Comparison of ENCODE assay signal across 11 cellular contexts in genomic region chr3:122298239-122298638, GRCh38. TPM values are rescaled to one million over a fixed set of nuclear protein-coding genes. Genes with fewer than 3 reads are reported as not detected.
A peak's percentile ranks its signal among the peaks of the same experiment; 100 is the strongest.
DNase-seq lines count a peak whose midpoint lies in the region; ATAC-seq and TF ChIP-seq lines count a peak whose summit lies in the region.
"Had no signal": no experiment of that assay in that cellular context is flagged by ENCODE, and none has a peak within 500 bp of the region (broad histone marks: within the 10 kb centered on the region; RNA-seq: fewer than 3 reads in every experiment).

No MANE protein-coding gene starts in this region.

- CTCF ChIA-PET in WTC11 (lab: Charles Lee) = no interaction called here

- peak; percentile 64 for ATAC-seq in HG03064 (IDR thresholded peaks at IDR 0.05; ENCODE audit: low read depth, unreplicated experiment)
- peak; percentile 77 to 84 for ATAC-seq in activated T-cell treated with anti-CD3 and anti-CD28 coated beads, Interleukin-2, amount 50 U/mL, for 72 hours (replicated peaks in 1 of 2)
- no peak for ATAC-seq in WTC11

- no peak overlapping the region for H2AFZ ChIP-seq in MM.1S (ENCODE audit: low read length)

- POLR2A ChIA-PET in WTC11 (lab: Charles Lee) = no interaction called here

- H3K4me3 ChIP-seq in GM12865 (ENCODE audit: low read depth, low read length) = no peak overlapping the region
- H3K4me3 ChIP-seq in MM.1S (ENCODE audit: low read length) = no peak overlapping the region

- H3K9me2 ChIP-seq in MM.1S (replicated peaks; ENCODE audit: insufficient read depth, low read length) = no peaks in the 10 kb centered on the region

- H3K79me2 ChIP-seq in MM.1S (ENCODE audit: low read length) = no peaks in the 10 kb centered on the region

- TF ChIP-seq CTCF in GM12865 (IDR thresholded peaks at IDR 0.05; ENCODE audit: insufficient read depth, low read depth, low read length, missing control alignments) (peak; percentile 34), MM.1S (IDR thresholded peaks at IDR 0.05; ENCODE audit: low read length) (no peak), WTC11 (IDR thresholded peaks at IDR 0.05) (no peak)

- H3K27me3 Mint-ChIP-seq in activated T-cell treated with anti-CD3 and anti-CD28 coated beads, Interleukin-2, amount 50 U/mL, for 72 hours (ENCODE audit: low read depth) = no peaks in the 10 kb centered on the region
- H3K27me3 Mint-ChIP-seq in WTC11 (ENCODE audit: low read depth) = no peaks in the 10 kb centered on the region

- peak overlapping the region; percentile 25 for H3K27ac Mint-ChIP-seq in activated T-cell treated with anti-CD3 and anti-CD28 coated beads, Interleukin-2, amount 50 U/mL, for 72 hours
- no peak overlapping the region for H3K27ac Mint-ChIP-seq in WTC11

- H3K4me1 Mint-ChIP-seq in activated T-cell treated with anti-CD3 and anti-CD28 coated beads, Interleukin-2, amount 50 U/mL, for 72 hours (ENCODE audit: low read depth) = peaks cover 20% of the 10 kb centered on the region
- H3K4me1 Mint-ChIP-seq in WTC11 = peaks cover 4% of the 10 kb centered on the region

- peaks cover 0 to 2% of the 10 kb centered on the region in 2 donors for H3K9me3 Mint-ChIP-seq in activated T-cell treated with anti-CD3 and anti-CD28 coated beads, Interleukin-2, amount 50 U/mL, for 72 hours
- H3K9me3 Mint-ChIP-seq in WTC11 = 0 out of 2 replicates have a peak, but pooled peaks cover 3% of the 10 kb centered on the region

- H3K36me3 Mint-ChIP-seq in activated T-cell treated with anti-CD3 and anti-CD28 coated beads, Interleukin-2, amount 50 U/mL, for 72 hours (ENCODE audit: insufficient read depth in 2 of 2) = no peaks in the 10 kb centered on the region
- H3K36me3 Mint-ChIP-seq in WTC11 = no peaks in the 10 kb centered on the region

- no peak overlapping the region for H3K9ac ChIP-seq in MM.1S (ENCODE audit: low read length)

- H3K27ac ChIP-seq in MM.1S (ENCODE audit: low read length) = no peak overlapping the region

- H3K4me1 ChIP-seq in MM.1S (ENCODE audit: low read length) = peaks cover 14% of the 10 kb centered on the region

- H3F3A ChIP-seq in MM.1S (ENCODE audit: insufficient read depth, low read length) = peaks cover 5% of the 10 kb centered on the region; the same call in 1 of the 2 replicates

- H3K36me3 ChIP-seq in MM.1S (replicated peaks; ENCODE audit: insufficient read depth, low read length) = no peaks in the 10 kb centered on the region

- no peak overlapping the region for H3K4me2 ChIP-seq in MM.1S (ENCODE audit: low read depth, low read length)

- H3K4me3 Mint-ChIP-seq in activated T-cell treated with anti-CD3 and anti-CD28 coated beads, Interleukin-2, amount 50 U/mL, for 72 hours = peak overlapping the region in 1 of 2 donors; percentile 54
- H3K4me3 Mint-ChIP-seq in WTC11 = no peak overlapping the region

- H3K27me3 ChIP-seq in MM.1S (replicated peaks; ENCODE audit: insufficient read depth, low read length) = no peaks in the 10 kb centered on the region

- H3K9me3 ChIP-seq in MM.1S (replicated peaks; ENCODE audit: insufficient read depth, low read length) = no peaks in the 10 kb centered on the region

- DNase-seq in GM12865 (ENCODE audit: low read depth) = peak; percentile 87
- DNase-seq in GM19238 (ENCODE audit: insufficient read length, low spot score) = peak; percentile 25
- peak; percentile 32 to 38 for DNase-seq in activated T-cell treated with anti-CD3 and anti-CD28 coated beads, Interleukin-2, amount 50 U/mL, for 72 hours
- DNase-seq in globus pallidus (ENCODE audit: low spot score) = no peak
- no peak for DNase-seq in MM.1S
- no peak for DNase-seq in WTC11 (ENCODE audit: low spot score)
- no peak for DNase-seq in NCI-H1694 treated with DMSO at 0.1 percent for 48 hours (lab: John Stamatoyannopoulos, UW)
- DNase-seq: amygdala, Calu3, NCI-H526 had no signal

- H4K20me1 ChIP-seq in MM.1S (ENCODE audit: insufficient read depth, low read length) = no peaks in the 10 kb centered on the region

TF ChIP-seq in WTC11, 78 proteins besides CTCF, POLR2A, EP300 and RAD21:
- TF ChIP-seq EMX1 (CRISPR knock-in tag; IDR thresholded peaks at IDR 0.05) = no peak
- no peak for TF ChIP-seq ATF2 (CRISPR knock-in tag; IDR thresholded peaks at IDR 0.05; ENCODE audit: borderline replicate concordance, low read depth)

RNA-seq across cellular contexts. Expression of gene CSTA, which starts 26.8 kb away (rescaled TPM):
- total RNA-seq in activated T-cell treated with anti-CD3 and anti-CD28 coated beads, Interleukin-2, amount 50 U/mL, for 72 hours = under 1 TPM in 1 of 2 donors, not detected in 1; 0.35 TPM
- total RNA-seq in WTC11 (2021) = not detected in 3 replicates
- total RNA-seq: Calu3 had no signal

Comparison
In these comparisons a context has a peak if more than half of its experiments do, and no peak if none do; other contexts are left out.
1. DNase-seq: peak in GM12865 (single experiment), GM19238 (single experiment) and activated T-cell treated with anti-CD3 and anti-CD28 coated beads, Interleukin-2, amount 50 U/mL, for 72 hours (2 of 2); none in globus pallidus (single experiment), MM.1S (single experiment), WTC11 (single experiment) and NCI-H1694 treated with DMSO at 0.1 percent for 48 hours (single experiment).